ENCODE assay signal across 8 cellular contexts in the genomic region with DNA sequence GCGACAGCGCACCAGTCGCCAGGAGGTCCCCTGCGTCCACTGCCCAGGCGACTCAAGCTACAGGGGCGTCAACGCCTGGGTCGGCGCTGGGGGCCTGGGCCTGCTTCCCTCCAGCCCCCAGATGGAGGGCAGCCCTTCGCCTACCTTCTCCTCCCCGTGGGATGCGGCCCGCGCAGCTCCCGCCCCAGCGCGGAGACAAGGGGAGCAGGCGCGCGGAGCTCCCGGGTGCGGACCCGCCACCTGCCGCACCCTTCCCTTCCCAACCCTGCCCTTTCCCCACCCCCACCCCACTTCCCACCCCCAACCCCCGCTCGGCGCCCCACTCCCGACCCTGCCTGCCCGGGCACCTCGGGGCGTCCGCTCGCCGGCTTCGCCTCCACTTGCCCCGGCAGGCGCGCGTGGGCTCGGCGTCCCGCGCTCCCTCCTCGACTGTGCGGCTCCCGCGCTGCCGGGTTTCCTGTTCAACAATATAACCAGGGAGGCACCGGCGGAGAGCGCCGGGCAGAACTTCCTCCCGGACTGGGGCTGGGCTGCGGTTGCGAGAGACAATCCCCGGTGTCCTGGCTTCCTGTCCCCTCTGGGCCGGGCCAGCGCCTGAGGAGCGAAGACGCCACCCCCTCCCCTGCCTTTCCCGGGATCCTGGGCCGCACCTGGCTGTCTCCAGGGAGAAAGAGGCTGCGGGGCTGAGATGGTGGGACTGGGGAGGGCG. TPM values are rescaled to one million over a fixed set of nuclear protein-coding genes. Genes with fewer than 3 reads are reported as not detected.
DNase-seq lines count a peak whose midpoint lies in the region; ATAC-seq and TF ChIP-seq lines count a peak whose summit lies in the region.

A gene with protein sequence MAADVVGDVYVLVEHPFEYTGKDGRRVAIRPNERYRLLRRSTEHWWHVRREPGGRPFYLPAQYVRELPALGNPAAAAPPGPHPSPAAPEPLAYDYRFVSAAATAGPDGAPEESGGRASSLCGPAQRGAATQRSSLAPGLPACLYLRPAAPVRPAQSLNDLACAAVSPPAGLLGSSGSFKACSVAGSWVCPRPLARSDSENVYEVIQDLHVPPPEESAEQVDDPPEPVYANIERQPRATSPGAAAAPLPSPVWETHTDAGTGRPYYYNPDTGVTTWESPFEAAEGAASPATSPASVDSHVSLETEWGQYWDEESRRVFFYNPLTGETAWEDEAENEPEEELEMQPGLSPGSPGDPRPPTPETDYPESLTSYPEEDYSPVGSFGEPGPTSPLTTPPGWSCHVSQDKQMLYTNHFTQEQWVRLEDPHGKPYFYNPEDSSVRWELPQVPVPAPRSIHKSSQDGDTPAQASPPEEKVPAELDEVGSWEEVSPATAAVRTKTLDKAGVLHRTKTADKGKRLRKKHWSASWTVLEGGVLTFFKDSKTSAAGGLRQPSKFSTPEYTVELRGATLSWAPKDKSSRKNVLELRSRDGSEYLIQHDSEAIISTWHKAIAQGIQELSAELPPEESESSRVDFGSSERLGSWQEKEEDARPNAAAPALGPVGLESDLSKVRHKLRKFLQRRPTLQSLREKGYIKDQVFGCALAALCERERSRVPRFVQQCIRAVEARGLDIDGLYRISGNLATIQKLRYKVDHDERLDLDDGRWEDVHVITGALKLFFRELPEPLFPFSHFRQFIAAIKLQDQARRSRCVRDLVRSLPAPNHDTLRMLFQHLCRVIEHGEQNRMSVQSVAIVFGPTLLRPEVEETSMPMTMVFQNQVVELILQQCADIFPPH (minus strand): TSS at position 466 of the 709 bp plus-strand sequence. CDS start 2,591 bp downstream, outside the sequence.

- peaks cover 8% of the 10 kb centered on the region for H3F3A ChIP-seq in SU-DHL-6 (ENCODE audit: insufficient read depth)

- no peaks in the 10 kb centered on the region for H3K36me3 ChIP-seq in SU-DHL-6 (ENCODE audit: low read length)
- peaks cover 15 to 23% of the 10 kb centered on the region in 2 donors for H3K36me3 ChIP-seq in muscle layer of duodenum (ENCODE audit: control insufficient read depth in 1 of 2, insufficient read depth in 2 of 2, low read length in 2 of 2)

- H3K9me2 ChIP-seq in SU-DHL-6 (replicated peaks; ENCODE audit: insufficient read depth, low read length), result no peaks in the 10 kb centered on the region

- no peak for DNase-seq in activated T-cell treated with anti-CD3 and anti-CD28 coated beads, Interleukin-2, amount 50 U/mL, for 4 hours
- DNase-seq in activated T-cell treated with anti-CD3 and anti-CD28 coated beads for 4 hours, result no peak
- DNase-seq in epithelial cell of esophagus (ENCODE audit: low read depth), result peak; percentile 49
- DNase-seq in pons (ENCODE audit: low spot score), result no peak

- H3K4me3 ChIP-seq in SU-DHL-6 (ENCODE audit: insufficient read depth, low read length, poor library complexity, severe bottlenecking) (no peak within 1 kb of the TSS), epithelial cell of esophagus (ENCODE audit: low read length) (peak within 1 kb of the TSS; percentile 66), muscle layer of duodenum (ENCODE audit: low read depth in 1 of 2, low read length in 2 of 2) (peak within 1 kb of the TSS; percentile 50 to 66)

- H3K27me3 Mint-ChIP-seq in activated T-cell treated with anti-CD3 and anti-CD28 coated beads, Interleukin-2, amount 50 U/mL, for 4 hours (ENCODE audit: low read depth), result no peaks in the 10 kb centered on the region

- peak within 1 kb of the TSS; percentile 64 for H2AFZ ChIP-seq in SU-DHL-6 (ENCODE audit: low read depth, low read length, severe bottlenecking)

- peak within 1 kb of the TSS; percentile 76 for H3K4me3 Mint-ChIP-seq in activated T-cell treated with anti-CD3 and anti-CD28 coated beads, Interleukin-2, amount 50 U/mL, for 4 hours

- H3K27me3 ChIP-seq in SU-DHL-6 (ENCODE audit: low read length) (no peaks in the 10 kb centered on the region), muscle layer of duodenum (ENCODE audit: low read depth, low read length) (peaks cover 13% of the 10 kb centered on the region)

- no peaks in the 10 kb centered on the region for H3K9me3 Mint-ChIP-seq in activated T-cell treated with anti-CD3 and anti-CD28 coated beads, Interleukin-2, amount 50 U/mL, for 4 hours

- peak in 1 of 2 donors; percentile 2 for ATAC-seq in activated T-cell treated with anti-CD3 and anti-CD28 coated beads, Interleukin-2, amount 50 U/mL, for 4 hours
- ATAC-seq in HG02798 (IDR thresholded peaks at IDR 0.05; ENCODE audit: poor library complexity, unreplicated experiment) (no peak), GM19455 (IDR thresholded peaks at IDR 0.05; ENCODE audit: unreplicated experiment) (no peak)

- peaks cover under 1% of the 10 kb centered on the region for H3K36me3 Mint-ChIP-seq in activated T-cell treated with anti-CD3 and anti-CD28 coated beads, Interleukin-2, amount 50 U/mL, for 4 hours (ENCODE audit: insufficient read depth)

- no peaks in the 10 kb centered on the region for H3K9me3 ChIP-seq in SU-DHL-6 (ENCODE audit: insufficient read depth, low read length)
- no peaks in the 10 kb centered on the region for H3K9me3 ChIP-seq in muscle layer of duodenum (ENCODE audit: control insufficient read depth in 1 of 2, low read length in 2 of 2)

- H3K4me2 ChIP-seq in SU-DHL-6 (ENCODE audit: low read depth, low read length, poor library complexity, severe bottlenecking), result peak within 1 kb of the TSS; percentile 57

- H3K4me1 ChIP-seq in muscle layer of duodenum (ENCODE audit: control insufficient read depth in 1 of 2, insufficient read depth in 2 of 2, low read length in 2 of 2), result peaks cover 0 to 42% of the 10 kb centered on the region in 2 donors

- TF ChIP-seq CTCF in SU-DHL-6 (IDR thresholded peaks at IDR 0.05; ENCODE audit: insufficient read depth, low read length, poor library complexity, severe bottlenecking) (no peak), epithelial cell of esophagus (IDR thresholded peaks at IDR 0.05; ENCODE audit: insufficient read depth, low read depth, low read length, missing control alignments) (no peak)

- peaks cover 23% of the 10 kb centered on the region for H3K4me1 Mint-ChIP-seq in activated T-cell treated with anti-CD3 and anti-CD28 coated beads, Interleukin-2, amount 50 U/mL, for 4 hours (ENCODE audit: low read depth)

- H3K27ac ChIP-seq in SU-DHL-6 (ENCODE audit: low read depth, low read length) (no peak within 1 kb of the TSS), muscle layer of duodenum (ENCODE audit: low read length) (no peak within 1 kb of the TSS)

- no peaks in the 10 kb centered on the region for H3K79me2 ChIP-seq in SU-DHL-6 (ENCODE audit: insufficient read depth, low read length)

- no peaks in the 10 kb centered on the region for H4K20me1 ChIP-seq in SU-DHL-6 (ENCODE audit: low read depth, low read length)

- no peak within 1 kb of the TSS for H3K9ac ChIP-seq in SU-DHL-6 (ENCODE audit: low read length)

RNA-seq across cellular contexts. Expression of the gene that starts here (rescaled TPM):
- total RNA-seq in activated T-cell treated with anti-CD3 and anti-CD28 coated beads, Interleukin-2, amount 50 U/mL, for 4 hours, result 10 to 100 TPM; 39.8 to 46.0 (median 44.2) TPM
